In the genomic region with DNA sequence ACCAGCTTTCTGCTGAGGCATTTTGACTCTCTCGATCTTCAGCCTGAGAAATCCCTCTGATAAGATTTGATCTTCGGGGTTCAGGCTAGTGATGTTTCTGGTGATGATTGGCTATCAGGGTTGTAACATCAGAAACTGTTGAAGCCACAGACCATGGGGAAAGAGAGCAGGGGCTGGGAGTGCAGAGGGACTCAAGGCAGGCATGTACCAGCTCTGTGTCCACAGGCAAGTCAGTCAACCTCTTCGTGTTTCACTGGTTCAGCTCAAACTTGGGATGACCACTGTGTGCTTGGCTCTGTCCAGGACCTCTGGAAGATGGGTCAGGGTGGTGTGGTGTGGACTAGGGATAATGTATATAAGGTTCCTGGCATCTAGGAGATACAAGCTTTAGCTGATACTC, we compare ENCODE assay signal across 21 cellular contexts.
A peak's percentile ranks its signal among the peaks of the same experiment; 100 is the strongest.
DNase-seq lines count a peak whose midpoint lies in the region; ATAC-seq, FAIRE-seq and TF ChIP-seq lines count a peak whose summit lies in the region.
"Had no signal": no experiment of that assay in that cellular context is flagged by ENCODE, and none has a peak within 500 bp of the region (broad histone marks: within the 10 kb centered on the region; RNA-seq: fewer than 3 reads in every experiment).

No MANE protein-coding gene starts in this region.

- H3K9me3 ChIP-seq in H9 (ENCODE audit: control insufficient read depth, low read depth, low read length), result no peaks in the 10 kb centered on the region
- no peaks in the 10 kb centered on the region for H3K9me3 ChIP-seq in H1 (ENCODE audit: insufficient read depth in 2 of 2, low read depth in 1 of 2, low read length in 1 of 2)
- H3K9me3 ChIP-seq in right cardiac atrium (ENCODE audit: control insufficient read depth, low read length), result no peaks in the 10 kb centered on the region
- H3K9me3 ChIP-seq: A549, BE2C had no signal

- CTCF ChIA-PET in activated CD8-positive, alpha-beta memory T cell treated with anti-CD3 and anti-CD28 coated beads, Interleukin-2, amount 10 ng/mL, durations not matched to agents 7 days and 5 days (lab: Charles Lee), result no interaction called here
- CTCF ChIA-PET in H1 (lab: Charles Lee; ENCODE audit: partially characterized antibody), result interaction anchor here (1.1 to 6.1 kb wide), 10 partner anchors 10 to 156 kb away, joined by 3 to 48 read pairs (median 18); no protein-coding TSS in a partner anchor

- H3K79me2 ChIP-seq in H9 (ENCODE audit: insufficient read depth, low read length), result no peaks in the 10 kb centered on the region
- no peaks in the 10 kb centered on the region for H3K79me2 ChIP-seq in H1 (ENCODE audit: control insufficient read depth in 1 of 2, insufficient read depth in 2 of 2, low read length in 2 of 2)

- no peaks in the 10 kb centered on the region for H3K36me3 ChIP-seq in H1 (ENCODE audit: control insufficient read depth in 2 of 4, insufficient read depth in 4 of 4, low read length in 3 of 4)

- WGBS in H9 (ENCODE audit: extremely low coverage, insufficient read length, low lambda C conversion rate), result no CpG with 5 or more reads among the region's 3 CpGs
- 91% methylated on average over 3 of the region's 3 CpGs; no CpG with 5 or more reads in 1 of the 2 experiments for WGBS in H1 (ENCODE audit: extremely low coverage in 1 of 2, insufficient coverage in 1 of 2, insufficient read length in 1 of 2, insufficient replicate concordance in 2 of 2, low coverage in 1 of 2, low lambda C conversion rate in 2 of 2, missing lambda C conversion rate in 1 of 2), 2 experiments
- WGBS in right cardiac atrium, result 73% methylated on average over 3 of the region's 3 CpGs

- H3K56ac ChIP-seq in H9 (ENCODE audit: insufficient read length, low read depth, low read length) (no peak overlapping the region), H1 (replicated peaks; ENCODE audit: insufficient read length, low read depth, low read length) (no peak overlapping the region)

- H3K14ac ChIP-seq in H9 (ENCODE audit: insufficient read depth, low read length) (no peak overlapping the region), H1 (ENCODE audit: insufficient read length) (no peak overlapping the region)

- ATAC-seq in activated CD8-positive, alpha-beta memory T cell treated with anti-CD3 and anti-CD28 coated beads, Interleukin-2, amount 10 ng/mL, durations not matched to agents 7 days and 5 days, result no peak
- ATAC-seq in right cardiac atrium (no peak), GM21529 (IDR thresholded peaks at IDR 0.05; ENCODE audit: unreplicated experiment) (no peak)
- ATAC-seq: A549, HCT116 had no signal

- H2BK120ac ChIP-seq in H9 (ENCODE audit: low read depth, low read length, poor library complexity, severe bottlenecking), result no peak overlapping the region
- H2BK120ac ChIP-seq in H1 (replicated peaks; ENCODE audit: low read depth, low read length), result no peak overlapping the region

- H3T11ph ChIP-seq in H9 (ENCODE audit: low read length), result no peak overlapping the region

- H3K27ac Mint-ChIP-seq in H9 (peak overlapping the region in 2 of 3 experiments; percentile 8 to 83; a peak in 2 of 7 replicates), osteocyte (ENCODE audit: unreplicated experiment) (no peak overlapping the region)
- no peak overlapping the region for H3K27ac Mint-ChIP-seq in activated CD8-positive, alpha-beta memory T cell treated with anti-CD3 and anti-CD28 coated beads, Interleukin-2, amount 10 ng/mL, durations not matched to agents 7 days and 5 days

- H3K27me3 Mint-ChIP-seq in H9 (ENCODE audit: low read depth) (no peaks in the 10 kb centered on the region), osteocyte (ENCODE audit: unreplicated experiment) (no peaks in the 10 kb centered on the region)
- no peaks in the 10 kb centered on the region for H3K27me3 Mint-ChIP-seq in activated CD8-positive, alpha-beta memory T cell treated with anti-CD3 and anti-CD28 coated beads, Interleukin-2, amount 10 ng/mL, durations not matched to agents 7 days and 5 days
- H3K27me3 Mint-ChIP-seq: CD4-positive, alpha-beta memory T cell; IgD-negative memory B cell had no signal

- no peak overlapping the region for H4K8ac ChIP-seq in H9 (replicated peaks; ENCODE audit: insufficient read length, low read depth, low read length)
- peak overlapping the region; percentile 19; the same call in 1 of the 2 replicates for H4K8ac ChIP-seq in H1 (ENCODE audit: extremely low read depth, insufficient read depth, low read length)

- H2AK5ac ChIP-seq in H9 (ENCODE audit: insufficient read length, low read length) (no peak overlapping the region), H1 (ENCODE audit: low read depth, low read length) (0 out of 2 replicates have a peak overlapping the region, but pooled peaks have one; percentile 11)

- H3K4me2 ChIP-seq in H9 (ENCODE audit: insufficient read depth, insufficient read length, low read length), result no peak overlapping the region
- no peak overlapping the region; a peak in 1 of 4 replicates for H3K4me2 ChIP-seq in H1 (ENCODE audit: insufficient read depth in 1 of 2, low read depth in 2 of 2, low read length in 2 of 2)
- H3K4me2 ChIP-seq: A549 had no signal

- H3K27me3 ChIP-seq in H9 (ENCODE audit: insufficient read depth, low read length) (no peaks in the 10 kb centered on the region), H1 (replicated peaks in 1 of 4; ENCODE audit: control insufficient read depth in 3 of 4, extremely low read depth in 1 of 4, insufficient read depth in 3 of 4, low read length in 3 of 4) (no peaks in the 10 kb centered on the region), right cardiac atrium (ENCODE audit: control insufficient read depth, insufficient read depth) (no peaks in the 10 kb centered on the region)
- H3K27me3 ChIP-seq: BE2C had no signal

- no peak for TF ChIP-seq EP300 in H1 (IDR thresholded peaks at IDR 0.05; ENCODE audit: borderline replicate concordance in 1 of 2, low read depth in 2 of 2, low read length in 2 of 2)

- H2AFZ ChIP-seq in H9 (ENCODE audit: low read length) (no peak overlapping the region), H1 (ENCODE audit: low read length) (no peak overlapping the region)

- H3K79me1 ChIP-seq in H9 (ENCODE audit: insufficient read depth, low read depth, low read length, poor library complexity, severe bottlenecking), result no peaks in the 10 kb centered on the region
- H3K79me1 ChIP-seq in H1 (ENCODE audit: low read depth, low read length), result no peaks in the 10 kb centered on the region

- H3K4me3 ChIP-seq in H1 (ENCODE audit: extremely low read depth in 1 of 4, insufficient read depth in 2 of 4, low read depth in 3 of 4, low read length in 4 of 4), result no peak overlapping the region
- no peak overlapping the region for H3K4me3 ChIP-seq in right cardiac atrium (ENCODE audit: low read length)
- H3K4me3 ChIP-seq: A549 had no signal

- intact Hi-C loops in right cardiac atrium (cut with DNase I), result no loop called here

- H2BK12ac ChIP-seq in H9 (ENCODE audit: insufficient read length, low read depth, low read length) (no peak overlapping the region), H1 (ENCODE audit: low read depth, low read length) (0 out of 2 replicates have a peak overlapping the region, but pooled peaks have one; percentile 21)

- H3K4me1 ChIP-seq in H9 (ENCODE audit: insufficient read depth, low read length) (peaks cover 9% of the 10 kb centered on the region; the same call in 1 of the 2 replicates), H1 (replicated peaks in 1 of 4; ENCODE audit: control insufficient read depth in 3 of 4, insufficient read depth in 4 of 4, low read length in 3 of 4) (peaks cover 6 to 15% (median 11%) of the 10 kb centered on the region in 4 experiments), right cardiac atrium (ENCODE audit: control insufficient read depth, insufficient read depth, low read length) (peaks cover 7% of the 10 kb centered on the region)
- H3K4me1 ChIP-seq: A549 had no signal

- POLR2A ChIA-PET in H1 (lab: Charles Lee; ENCODE audit: partially characterized antibody), result interaction anchor here (0.8 kb wide), 2 partner anchors 17 to 25 kb away, joined by 3 read pairs; no protein-coding TSS in a partner anchor

- H3K23me2 ChIP-seq in H9 (ENCODE audit: insufficient read length, low read depth, low read length, poor library complexity, severe bottlenecking) (no peaks in the 10 kb centered on the region), H1 (ENCODE audit: low read depth, low read length) (no peaks in the 10 kb centered on the region)

- no peak overlapping the region for H4K91ac ChIP-seq in H9 (ENCODE audit: insufficient read length, low read depth, low read length)
- peak overlapping the region; percentile 52 for H4K91ac ChIP-seq in H1 (replicated peaks; ENCODE audit: insufficient read length, low read length)

- H2BK20ac ChIP-seq in H9 (ENCODE audit: low read depth, low read length, poor library complexity, severe bottlenecking) (no peak overlapping the region), H1 (ENCODE audit: low read length) (no peak overlapping the region)

- H2BK15ac ChIP-seq in H9 (ENCODE audit: low read depth, low read length) (no peak overlapping the region), H1 (ENCODE audit: low read length) (no peak overlapping the region)

- H3K27ac ChIP-seq in H9 (ENCODE audit: insufficient read length, low read depth, low read length), result no peak overlapping the region
- H3K27ac ChIP-seq in H1 (ENCODE audit: low read depth, low read length), result no peak overlapping the region
- H3K27ac ChIP-seq in right cardiac atrium (ENCODE audit: low read length), result no peak overlapping the region
- no peak overlapping the region for H3K27ac ChIP-seq in caudate nucleus (ENCODE audit: low read depth, low read length)
- H3K27ac ChIP-seq: A549, C4-2B had no signal

- H3K4me3 Mint-ChIP-seq in H9 (no peak overlapping the region), osteocyte (ENCODE audit: unreplicated experiment) (no peak overlapping the region)
- no peak overlapping the region for H3K4me3 Mint-ChIP-seq in activated CD8-positive, alpha-beta memory T cell treated with anti-CD3 and anti-CD28 coated beads, Interleukin-2, amount 10 ng/mL, durations not matched to agents 7 days and 5 days
- H3K4me3 Mint-ChIP-seq: CD4-positive, alpha-beta memory T cell; IgD-negative memory B cell had no signal

- H2BK5ac ChIP-seq in H9 (ENCODE audit: insufficient read length, low read length) (peak overlapping the region; percentile 50), H1 (ENCODE audit: low read depth, low read length) (0 out of 2 replicates have a peak overlapping the region, but pooled peaks have one; percentile 21)

- H3K9me3 Mint-ChIP-seq in H9, result no peaks in the 10 kb centered on the region
- no peaks in the 10 kb centered on the region for H3K9me3 Mint-ChIP-seq in activated CD8-positive, alpha-beta memory T cell treated with anti-CD3 and anti-CD28 coated beads, Interleukin-2, amount 10 ng/mL, durations not matched to agents 7 days and 5 days (ENCODE audit: low read depth)
- no peaks in the 10 kb centered on the region for H3K9me3 Mint-ChIP-seq in osteocyte (ENCODE audit: unreplicated experiment)
- H3K9me3 Mint-ChIP-seq: CD4-positive, alpha-beta memory T cell; IgD-negative memory B cell had no signal

- H3K18ac ChIP-seq in H9 (ENCODE audit: insufficient read length, low read depth, low read length) (no peak overlapping the region), H1 (ENCODE audit: extremely low read depth, low read length) (0 out of 2 replicates have a peak overlapping the region, but pooled peaks have one; percentile 4)

- no peak for TF ChIP-seq POLR2A in H1 (IDR thresholded peaks at IDR 0.05; ENCODE audit: control extremely low read depth in 1 of 2, low read depth in 2 of 2, low read length in 2 of 2)

- no peak overlapping the region for H3K23ac ChIP-seq in H9 (ENCODE audit: insufficient read length, low read depth, low read length)
- H3K23ac ChIP-seq in H1 (ENCODE audit: insufficient read length), result no peak overlapping the region

- H3K9ac ChIP-seq in H9 (ENCODE audit: extremely low read depth, insufficient read length, low read length) (no peak overlapping the region), H1 (replicated peaks in 1 of 4; ENCODE audit: extremely low read depth in 1 of 4, low read depth in 3 of 4, low read length in 3 of 4) (no peak overlapping the region)

- H3K4ac ChIP-seq in H9 (ENCODE audit: low read depth, low read length), result no peak overlapping the region
- peak overlapping the region; percentile 58 for H3K4ac ChIP-seq in H1 (replicated peaks; ENCODE audit: insufficient read length, low read depth, low read length)

- no peak for TF ChIP-seq RAD21 in H1 (IDR thresholded peaks at IDR 0.05 in 1 of 2, conservative IDR thresholded peaks at IDR 0.05 in 1 of 2; ENCODE audit: low read depth in 2 of 2, low read length in 2 of 2)

- H3K4me1 Mint-ChIP-seq in H9 (peaks cover 24 to 32% of the 10 kb centered on the region in 2 experiments), osteocyte (ENCODE audit: unreplicated experiment) (peaks cover 13% of the 10 kb centered on the region)
- H3K4me1 Mint-ChIP-seq in activated CD8-positive, alpha-beta memory T cell treated with anti-CD3 and anti-CD28 coated beads, Interleukin-2, amount 10 ng/mL, durations not matched to agents 7 days and 5 days, result peaks cover 5% of the 10 kb centered on the region
- H3K4me1 Mint-ChIP-seq: IgD-negative memory B cell had no signal

- TF ChIP-seq CTCF in H9 (conservative IDR thresholded peaks at IDR 0.05) (no peak), H1 (IDR thresholded peaks at IDR 0.05; ENCODE audit: control extremely low read depth in 1 of 3, insufficient read depth in 1 of 3, low read depth in 1 of 3, low read length in 3 of 3) (no peak), osteocyte (IDR thresholded peaks at IDR 0.05) (no peak)

- no peak for FAIRE-seq in H1 (lab: Jason Lieb, UNC)
- FAIRE-seq: A549, D721Med, G401.6, GM12891 had no signal

- H4K20me1 ChIP-seq in H9 (ENCODE audit: control insufficient read depth, insufficient read depth, insufficient read length) (no peaks in the 10 kb centered on the region), H1 (replicated peaks in 1 of 2; ENCODE audit: control insufficient read depth in 1 of 2, insufficient read depth in 2 of 2, low read length in 2 of 2) (no peaks in the 10 kb centered on the region)

- no peak for DNase-seq in H9
- DNase-seq in activated CD8-positive, alpha-beta memory T cell treated with anti-CD3 and anti-CD28 coated beads, Interleukin-2, amount 10 ng/mL, durations not matched to agents 7 days and 5 days, result peak; percentile 25
- no peak for DNase-seq in H1 (ENCODE audit: low read depth in 1 of 2, low spot score in 2 of 2)
- peak; percentile 63 for DNase-seq in osteocyte (ENCODE audit: extremely low spot score, unreplicated experiment)
- no peak for DNase-seq in right cardiac atrium
- DNase-seq in Kasumi-1 (lab: John Stamatoyannopoulos, UW), result no peak
- DNase-seq in caudate nucleus (lab: John Stamatoyannopoulos, UW), result no peak
- DNase-seq: BE2C; CD4-positive, alpha-beta memory T cell; DMS153; DMS79 treated with DMSO at 0.1 percent for 48 hours; EL; GOT3 had no signal

- H3K36me3 Mint-ChIP-seq in H9 (ENCODE audit: insufficient read depth in 1 of 3, low read depth in 3 of 3) (no peaks in the 10 kb centered on the region; a peak in 1 of 7 replicates), osteocyte (ENCODE audit: unreplicated experiment) (peaks cover 12% of the 10 kb centered on the region)
- no peaks in the 10 kb centered on the region for H3K36me3 Mint-ChIP-seq in activated CD8-positive, alpha-beta memory T cell treated with anti-CD3 and anti-CD28 coated beads, Interleukin-2, amount 10 ng/mL, durations not matched to agents 7 days and 5 days

- H4K5ac ChIP-seq in H9 (ENCODE audit: insufficient read length, low read depth, low read length) (no peak overlapping the region), H1 (ENCODE audit: insufficient read length, low read depth, low read length) (no peak overlapping the region)

Comparison
In these comparisons a context has a peak if more than half of its experiments do, and no peak if none do; other contexts are left out.
1. DNase-seq: peak in activated CD8-positive, alpha-beta memory T cell treated with anti-CD3 and anti-CD28 coated beads, Interleukin-2, amount 10 ng/mL, durations not matched to agents 7 days and 5 days (single experiment) and osteocyte (single experiment); none in H9 (single experiment), H1 (0 of 2), right cardiac atrium (0 of 3), Kasumi-1 (0 of 2) and caudate nucleus (0 of 61).
2. H3K27ac Mint-ChIP-seq: peak in H9 (2 of 3); none in activated CD8-positive, alpha-beta memory T cell treated with anti-CD3 and anti-CD28 coated beads, Interleukin-2, amount 10 ng/mL, durations not matched to agents 7 days and 5 days (single experiment) and osteocyte (single experiment).